In the genomic region with DNA sequence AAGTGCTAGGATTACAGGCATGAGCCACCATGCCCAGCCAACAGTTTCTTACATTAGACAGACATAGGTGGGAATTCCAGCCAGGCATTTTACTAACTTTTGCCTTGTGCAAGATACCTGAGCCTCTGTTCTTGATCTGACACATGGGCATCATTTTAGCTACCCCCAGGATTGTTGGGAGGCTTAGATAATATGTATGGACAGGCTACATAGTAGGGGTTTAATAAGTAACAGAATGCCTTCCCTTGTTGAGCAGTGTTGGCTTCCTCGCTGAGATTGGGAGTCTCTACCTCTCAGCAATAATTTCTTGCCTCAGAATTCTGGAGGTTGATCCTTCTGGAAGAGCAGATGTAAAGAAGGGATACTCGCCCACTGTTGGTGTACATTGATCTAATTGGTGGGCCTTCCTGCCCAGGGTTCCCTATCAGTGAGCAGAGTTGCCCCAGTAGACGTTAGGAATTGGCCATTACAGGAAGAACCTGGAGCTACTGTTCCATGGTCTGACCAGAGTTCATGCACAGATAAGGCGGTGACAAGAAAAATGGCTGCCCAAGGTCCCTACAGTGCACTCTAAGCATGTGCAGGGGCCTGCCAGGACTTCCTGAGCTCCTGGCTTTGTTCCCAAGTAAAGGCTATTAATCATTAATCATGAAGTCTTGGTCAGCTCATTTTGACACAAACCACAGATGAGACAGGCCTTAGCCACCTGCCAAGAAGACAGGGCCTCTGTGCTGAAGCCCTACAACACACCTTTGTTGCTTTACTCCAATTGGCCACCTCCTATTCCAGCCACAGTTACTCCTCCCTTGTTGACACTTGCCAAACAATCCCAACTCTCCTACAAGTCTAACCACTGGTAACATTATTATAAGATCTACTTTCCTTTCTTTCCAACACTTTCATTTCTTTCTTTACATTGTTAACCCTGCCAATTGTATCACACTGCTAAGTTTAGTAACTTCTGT, we compare ENCODE assay signal across 1 cellular context.
TF ChIP-seq lines count a peak whose summit lies in the region.

No MANE protein-coding gene starts in this region.

TF ChIP-seq in HepG2, 621 proteins besides CTCF, POLR2A, EP300 and RAD21 (continued from another document and continues in another):
- TF ChIP-seq, protein P1, sequence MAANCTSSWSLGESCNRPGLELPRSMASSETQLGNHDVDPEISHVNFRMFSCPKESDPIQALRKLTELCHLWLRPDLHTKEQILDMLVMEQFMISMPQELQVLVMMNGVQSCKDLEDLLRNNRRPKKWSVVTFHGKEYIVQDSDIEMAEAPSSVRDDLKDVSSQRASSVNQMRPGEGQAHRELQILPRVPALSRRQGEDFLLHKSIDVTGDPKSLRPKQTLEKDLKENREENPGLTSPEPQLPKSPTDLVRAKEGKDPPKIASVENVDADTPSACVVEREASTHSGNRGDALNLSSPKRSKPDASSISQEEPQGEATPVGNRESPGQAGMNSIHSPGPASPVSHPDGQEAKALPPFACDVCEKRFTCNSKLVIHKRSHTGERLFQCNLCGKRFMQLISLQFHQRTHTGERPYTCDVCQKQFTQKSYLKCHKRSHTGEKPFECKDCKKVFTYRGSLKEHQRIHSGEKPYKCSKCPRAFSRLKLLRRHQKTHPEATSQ (CRISPR knock-in tag; IDR thresholded peaks at IDR 0.05; ENCODE audit: borderline replicate concordance): no peak
- TF ChIP-seq MIER3 (CRISPR knock-in tag; IDR thresholded peaks at IDR 0.05; ENCODE audit: borderline replicate concordance) (peak; percentile 60; the same call in 1 of the 2 replicates), ZNF724P (CRISPR knock-in tag; IDR thresholded peaks at IDR 0.05; ENCODE audit: borderline replicate concordance) (no peak), ZNF3 (CRISPR knock-in tag; IDR thresholded peaks at IDR 0.05) (no peak), HMGA1 (CRISPR knock-in tag; conservative IDR thresholded peaks at IDR 0.05) (no peak), MEIS2 (CRISPR knock-in tag; IDR thresholded peaks at IDR 0.05) (peak; percentile 92), ZNF337 (CRISPR knock-in tag; IDR thresholded peaks at IDR 0.05; ENCODE audit: borderline replicate concordance, low read depth) (no peak), HMG20B (CRISPR knock-in tag; conservative IDR thresholded peaks at IDR 0.05) (no peak), SALL2 (CRISPR knock-in tag; IDR thresholded peaks at IDR 0.05) (no peak), ZNF775 (CRISPR knock-in tag; IDR thresholded peaks at IDR 0.05; ENCODE audit: borderline replicate concordance) (no peak), SKI (IDR thresholded peaks at IDR 0.05; ENCODE audit: partially characterized antibody) (no peak), ZNF556 (CRISPR knock-in tag; IDR thresholded peaks at IDR 0.05; ENCODE audit: borderline replicate concordance) (peak; percentile 65; the same call in 1 of the 2 replicates), MAFG (CRISPR knock-in tag; IDR thresholded peaks at IDR 0.05) (no peak), PCBP2 (optimal IDR thresholded peaks at IDR 0.05; ENCODE audit: low read depth, low read length, poor library complexity, severe bottlenecking) (no peak), HIVEP1 (CRISPR knock-in tag; IDR thresholded peaks at IDR 0.05) (0 out of 2 replicates have a peak, but pooled peaks have one; percentile 31), ZSCAN12 (CRISPR knock-in tag; IDR thresholded peaks at IDR 0.05) (no peak), GPN1 (CRISPR knock-in tag; IDR thresholded peaks at IDR 0.05; ENCODE audit: borderline replicate concordance) (no peak), ZNF629 (CRISPR knock-in tag; conservative IDR thresholded peaks at IDR 0.05) (0 out of 2 replicates have a peak, but pooled peaks have one; percentile 16), KMT2A (CRISPR knock-in tag; IDR thresholded peaks at IDR 0.05) (0 out of 2 replicates have a peak, but pooled peaks have one; percentile 3), ZNF333 (CRISPR knock-in tag; IDR thresholded peaks at IDR 0.05; ENCODE audit: borderline replicate concordance) (no peak), NR1H2 (CRISPR knock-in tag; IDR thresholded peaks at IDR 0.05; ENCODE audit: borderline replicate concordance, low read depth) (no peak), PHB2 (IDR thresholded peaks at IDR 0.05; ENCODE audit: partially characterized antibody) (no peak), ZNF180 (CRISPR knock-in tag; IDR thresholded peaks at IDR 0.05; ENCODE audit: borderline replicate concordance, low read depth) (no peak), NCOR1 (IDR thresholded peaks at IDR 0.05; ENCODE audit: borderline replicate concordance, low read length) (no peak; the same call in none of the 2 replicates), NR2F6 (IDR thresholded peaks at IDR 0.05) (peak; percentile 34; the same call in 1 of the 2 replicates), NR2F6 (CRISPR knock-in tag; IDR thresholded peaks at IDR 0.05) (0 out of 2 replicates have a peak, but pooled peaks have one; percentile 15)
- TF ChIP-seq, protein P2, sequence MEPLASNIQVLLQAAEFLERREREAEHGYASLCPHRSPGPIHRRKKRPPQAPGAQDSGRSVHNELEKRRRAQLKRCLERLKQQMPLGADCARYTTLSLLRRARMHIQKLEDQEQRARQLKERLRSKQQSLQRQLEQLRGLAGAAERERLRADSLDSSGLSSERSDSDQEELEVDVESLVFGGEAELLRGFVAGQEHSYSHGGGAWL (CRISPR knock-in tag; IDR thresholded peaks at IDR 0.05): no peak
- TF ChIP-seq, protein P3, sequence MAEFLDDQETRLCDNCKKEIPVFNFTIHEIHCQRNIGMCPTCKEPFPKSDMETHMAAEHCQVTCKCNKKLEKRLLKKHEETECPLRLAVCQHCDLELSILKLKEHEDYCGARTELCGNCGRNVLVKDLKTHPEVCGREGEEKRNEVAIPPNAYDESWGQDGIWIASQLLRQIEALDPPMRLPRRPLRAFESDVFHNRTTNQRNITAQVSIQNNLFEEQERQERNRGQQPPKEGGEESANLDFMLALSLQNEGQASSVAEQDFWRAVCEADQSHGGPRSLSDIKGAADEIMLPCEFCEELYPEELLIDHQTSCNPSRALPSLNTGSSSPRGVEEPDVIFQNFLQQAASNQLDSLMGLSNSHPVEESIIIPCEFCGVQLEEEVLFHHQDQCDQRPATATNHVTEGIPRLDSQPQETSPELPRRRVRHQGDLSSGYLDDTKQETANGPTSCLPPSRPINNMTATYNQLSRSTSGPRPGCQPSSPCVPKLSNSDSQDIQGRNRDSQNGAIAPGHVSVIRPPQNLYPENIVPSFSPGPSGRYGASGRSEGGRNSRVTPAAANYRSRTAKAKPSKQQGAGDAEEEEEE (CRISPR knock-in tag; IDR thresholded peaks at IDR 0.05; ENCODE audit: borderline replicate concordance): no peak; the same call in 1 of the 2 replicates
- TF ChIP-seq, protein P4, sequence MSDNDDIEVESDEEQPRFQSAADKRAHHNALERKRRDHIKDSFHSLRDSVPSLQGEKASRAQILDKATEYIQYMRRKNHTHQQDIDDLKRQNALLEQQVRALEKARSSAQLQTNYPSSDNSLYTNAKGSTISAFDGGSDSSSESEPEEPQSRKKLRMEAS (IDR thresholded peaks at IDR 0.05): peak; percentile 77
- TF ChIP-seq, protein P5, sequence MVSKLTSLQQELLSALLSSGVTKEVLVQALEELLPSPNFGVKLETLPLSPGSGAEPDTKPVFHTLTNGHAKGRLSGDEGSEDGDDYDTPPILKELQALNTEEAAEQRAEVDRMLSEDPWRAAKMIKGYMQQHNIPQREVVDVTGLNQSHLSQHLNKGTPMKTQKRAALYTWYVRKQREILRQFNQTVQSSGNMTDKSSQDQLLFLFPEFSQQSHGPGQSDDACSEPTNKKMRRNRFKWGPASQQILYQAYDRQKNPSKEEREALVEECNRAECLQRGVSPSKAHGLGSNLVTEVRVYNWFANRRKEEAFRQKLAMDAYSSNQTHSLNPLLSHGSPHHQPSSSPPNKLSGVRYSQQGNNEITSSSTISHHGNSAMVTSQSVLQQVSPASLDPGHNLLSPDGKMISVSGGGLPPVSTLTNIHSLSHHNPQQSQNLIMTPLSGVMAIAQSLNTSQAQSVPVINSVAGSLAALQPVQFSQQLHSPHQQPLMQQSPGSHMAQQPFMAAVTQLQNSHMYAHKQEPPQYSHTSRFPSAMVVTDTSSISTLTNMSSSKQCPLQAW (CRISPR knock-in tag; IDR thresholded peaks at IDR 0.05): peak; percentile 95
- TF ChIP-seq, protein P6, sequence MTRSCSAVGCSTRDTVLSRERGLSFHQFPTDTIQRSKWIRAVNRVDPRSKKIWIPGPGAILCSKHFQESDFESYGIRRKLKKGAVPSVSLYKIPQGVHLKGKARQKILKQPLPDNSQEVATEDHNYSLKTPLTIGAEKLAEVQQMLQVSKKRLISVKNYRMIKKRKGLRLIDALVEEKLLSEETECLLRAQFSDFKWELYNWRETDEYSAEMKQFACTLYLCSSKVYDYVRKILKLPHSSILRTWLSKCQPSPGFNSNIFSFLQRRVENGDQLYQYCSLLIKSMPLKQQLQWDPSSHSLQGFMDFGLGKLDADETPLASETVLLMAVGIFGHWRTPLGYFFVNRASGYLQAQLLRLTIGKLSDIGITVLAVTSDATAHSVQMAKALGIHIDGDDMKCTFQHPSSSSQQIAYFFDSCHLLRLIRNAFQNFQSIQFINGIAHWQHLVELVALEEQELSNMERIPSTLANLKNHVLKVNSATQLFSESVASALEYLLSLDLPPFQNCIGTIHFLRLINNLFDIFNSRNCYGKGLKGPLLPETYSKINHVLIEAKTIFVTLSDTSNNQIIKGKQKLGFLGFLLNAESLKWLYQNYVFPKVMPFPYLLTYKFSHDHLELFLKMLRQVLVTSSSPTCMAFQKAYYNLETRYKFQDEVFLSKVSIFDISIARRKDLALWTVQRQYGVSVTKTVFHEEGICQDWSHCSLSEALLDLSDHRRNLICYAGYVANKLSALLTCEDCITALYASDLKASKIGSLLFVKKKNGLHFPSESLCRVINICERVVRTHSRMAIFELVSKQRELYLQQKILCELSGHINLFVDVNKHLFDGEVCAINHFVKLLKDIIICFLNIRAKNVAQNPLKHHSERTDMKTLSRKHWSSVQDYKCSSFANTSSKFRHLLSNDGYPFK (CRISPR knock-in tag; IDR thresholded peaks at IDR 0.05; ENCODE audit: borderline replicate concordance): peak; percentile 16; the same call in 1 of the 2 replicates
- TF ChIP-seq, protein P7, sequence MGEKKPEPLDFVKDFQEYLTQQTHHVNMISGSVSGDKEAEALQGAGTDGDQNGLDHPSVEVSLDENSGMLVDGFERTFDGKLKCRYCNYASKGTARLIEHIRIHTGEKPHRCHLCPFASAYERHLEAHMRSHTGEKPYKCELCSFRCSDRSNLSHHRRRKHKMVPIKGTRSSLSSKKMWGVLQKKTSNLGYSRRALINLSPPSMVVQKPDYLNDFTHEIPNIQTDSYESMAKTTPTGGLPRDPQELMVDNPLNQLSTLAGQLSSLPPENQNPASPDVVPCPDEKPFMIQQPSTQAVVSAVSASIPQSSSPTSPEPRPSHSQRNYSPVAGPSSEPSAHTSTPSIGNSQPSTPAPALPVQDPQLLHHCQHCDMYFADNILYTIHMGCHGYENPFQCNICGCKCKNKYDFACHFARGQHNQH (CRISPR knock-in tag; IDR thresholded peaks at IDR 0.05): peak; percentile 69; the same call in 1 of the 2 replicates
- TF ChIP-seq, protein P8, sequence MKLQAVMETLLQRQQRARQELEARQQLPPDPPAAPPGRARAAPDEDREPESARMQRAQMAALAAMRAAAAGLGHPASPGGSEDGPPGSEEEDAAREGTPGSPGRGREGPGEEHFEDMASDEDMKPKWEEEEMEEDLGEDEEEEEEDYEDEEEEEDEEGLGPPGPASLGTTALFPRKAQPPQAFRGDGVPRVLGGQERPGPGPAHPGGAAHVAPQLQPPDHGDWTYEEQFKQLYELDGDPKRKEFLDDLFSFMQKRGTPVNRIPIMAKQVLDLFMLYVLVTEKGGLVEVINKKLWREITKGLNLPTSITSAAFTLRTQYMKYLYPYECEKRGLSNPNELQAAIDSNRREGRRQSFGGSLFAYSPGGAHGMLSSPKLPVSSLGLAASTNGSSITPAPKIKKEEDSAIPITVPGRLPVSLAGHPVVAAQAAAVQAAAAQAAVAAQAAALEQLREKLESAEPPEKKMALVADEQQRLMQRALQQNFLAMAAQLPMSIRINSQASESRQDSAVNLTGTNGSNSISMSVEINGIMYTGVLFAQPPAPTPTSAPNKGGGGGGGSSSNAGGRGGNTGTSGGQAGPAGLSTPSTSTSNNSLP (IDR thresholded peaks at IDR 0.05; ENCODE audit: low read depth, low read length): peak; percentile 43; the same call in 1 of the 2 replicates
- TF ChIP-seq, protein P9, sequence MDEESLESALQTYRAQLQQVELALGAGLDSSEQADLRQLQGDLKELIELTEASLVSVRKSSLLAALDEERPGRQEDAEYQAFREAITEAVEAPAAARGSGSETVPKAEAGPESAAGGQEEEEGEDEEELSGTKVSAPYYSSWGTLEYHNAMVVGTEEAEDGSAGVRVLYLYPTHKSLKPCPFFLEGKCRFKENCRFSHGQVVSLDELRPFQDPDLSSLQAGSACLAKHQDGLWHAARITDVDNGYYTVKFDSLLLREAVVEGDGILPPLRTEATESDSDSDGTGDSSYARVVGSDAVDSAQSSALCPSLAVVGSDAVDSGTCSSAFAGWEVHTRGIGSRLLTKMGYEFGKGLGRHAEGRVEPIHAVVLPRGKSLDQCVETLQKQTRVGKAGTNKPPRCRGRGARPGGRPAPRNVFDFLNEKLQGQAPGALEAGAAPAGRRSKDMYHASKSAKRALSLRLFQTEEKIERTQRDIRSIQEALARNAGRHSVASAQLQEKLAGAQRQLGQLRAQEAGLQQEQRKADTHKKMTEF (CRISPR knock-in tag; IDR thresholded peaks at IDR 0.05): peak; percentile 79
- TF ChIP-seq, protein P10, sequence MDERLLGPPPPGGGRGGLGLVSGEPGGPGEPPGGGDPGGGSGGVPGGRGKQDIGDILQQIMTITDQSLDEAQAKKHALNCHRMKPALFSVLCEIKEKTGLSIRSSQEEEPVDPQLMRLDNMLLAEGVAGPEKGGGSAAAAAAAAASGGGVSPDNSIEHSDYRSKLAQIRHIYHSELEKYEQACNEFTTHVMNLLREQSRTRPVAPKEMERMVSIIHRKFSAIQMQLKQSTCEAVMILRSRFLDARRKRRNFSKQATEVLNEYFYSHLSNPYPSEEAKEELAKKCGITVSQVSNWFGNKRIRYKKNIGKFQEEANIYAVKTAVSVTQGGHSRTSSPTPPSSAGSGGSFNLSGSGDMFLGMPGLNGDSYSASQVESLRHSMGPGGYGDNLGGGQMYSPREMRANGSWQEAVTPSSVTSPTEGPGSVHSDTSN (CRISPR knock-in tag; IDR thresholded peaks at IDR 0.05): no peak
- TF ChIP-seq, protein P11, sequence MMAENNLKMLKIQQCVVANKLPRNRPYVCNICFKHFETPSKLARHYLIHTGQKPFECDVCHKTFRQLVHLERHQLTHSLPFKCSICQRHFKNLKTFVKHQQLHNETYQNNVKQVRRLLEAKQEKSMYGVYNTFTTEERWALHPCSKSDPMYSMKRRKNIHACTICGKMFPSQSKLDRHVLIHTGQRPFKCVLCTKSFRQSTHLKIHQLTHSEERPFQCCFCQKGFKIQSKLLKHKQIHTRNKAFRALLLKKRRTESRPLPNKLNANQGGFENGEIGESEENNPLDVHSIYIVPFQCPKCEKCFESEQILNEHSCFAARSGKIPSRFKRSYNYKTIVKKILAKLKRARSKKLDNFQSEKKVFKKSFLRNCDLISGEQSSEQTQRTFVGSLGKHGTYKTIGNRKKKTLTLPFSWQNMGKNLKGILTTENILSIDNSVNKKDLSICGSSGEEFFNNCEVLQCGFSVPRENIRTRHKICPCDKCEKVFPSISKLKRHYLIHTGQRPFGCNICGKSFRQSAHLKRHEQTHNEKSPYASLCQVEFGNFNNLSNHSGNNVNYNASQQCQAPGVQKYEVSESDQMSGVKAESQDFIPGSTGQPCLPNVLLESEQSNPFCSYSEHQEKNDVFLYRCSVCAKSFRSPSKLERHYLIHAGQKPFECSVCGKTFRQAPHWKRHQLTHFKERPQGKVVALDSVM (CRISPR knock-in tag; IDR thresholded peaks at IDR 0.05): no peak; the same call in 1 of the 2 replicates
